Comparison of ENCODE assay signal across 8 cellular contexts in the genomic region with DNA sequence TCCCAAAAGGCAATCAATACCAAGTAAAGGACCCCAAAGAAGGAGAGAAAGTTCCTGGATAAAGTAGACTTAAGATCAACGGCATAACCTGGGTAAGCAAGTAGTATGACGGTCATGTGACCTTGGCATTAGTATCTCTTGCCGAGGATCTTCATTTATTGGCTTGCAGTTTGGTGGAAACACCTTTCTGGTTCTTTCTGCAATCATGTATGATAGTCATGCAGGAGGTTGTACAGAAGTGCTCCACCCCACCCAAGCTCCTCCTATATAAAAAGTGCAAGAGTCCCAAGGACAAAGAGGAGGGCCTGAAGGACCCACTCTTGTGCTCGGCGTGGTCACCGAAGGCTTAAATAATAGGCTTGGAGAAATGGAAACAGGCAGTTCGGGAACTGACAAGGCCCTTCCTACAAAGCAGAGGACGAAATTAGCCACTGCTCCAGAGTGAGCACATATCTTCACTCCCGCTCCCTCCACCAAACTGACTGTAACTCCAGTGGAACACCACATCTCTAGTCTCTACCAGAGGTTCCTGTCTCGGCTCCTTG. TPM values are rescaled to one million over a fixed set of nuclear protein-coding genes. Genes with fewer than 3 reads are reported as not detected.
A peak's percentile ranks its signal among the peaks of the same experiment; 100 is the strongest.
DNase-seq lines count a peak whose midpoint lies in the region; ATAC-seq and TF ChIP-seq lines count a peak whose summit lies in the region.

No MANE protein-coding gene starts in this region.

- H3K27me3 ChIP-seq in foreskin keratinocyte: no peaks in the 10 kb centered on the region
- no peaks in the 10 kb centered on the region for H3K27me3 ChIP-seq in parathyroid adenoma (ENCODE audit: control insufficient read depth, insufficient read depth, low read length)

- no peaks in the 10 kb centered on the region for H3K9me3 Mint-ChIP-seq in activated T-cell treated with anti-CD3 and anti-CD28 coated beads, Interleukin-2, amount 50 U/mL, for 24 hours

- DNase-seq in GM12865 (ENCODE audit: low read depth) (peak; percentile 63), foreskin keratinocyte (peak; percentile 30 to 47)
- no peak for DNase-seq in activated T-cell treated with anti-CD3 and anti-CD28 coated beads, Interleukin-2, amount 50 U/mL, for 24 hours

- H3K9ac ChIP-seq in parathyroid adenoma: peak overlapping the region; percentile 69

- H3K27me3 Mint-ChIP-seq in activated T-cell treated with anti-CD3 and anti-CD28 coated beads, Interleukin-2, amount 50 U/mL, for 24 hours: no peaks in the 10 kb centered on the region

- no peaks in the 10 kb centered on the region for H3K36me3 ChIP-seq in parathyroid adenoma (ENCODE audit: control insufficient read depth, insufficient read depth, low read length)

- peaks cover 50% of the 10 kb centered on the region for H3K79me2 ChIP-seq in parathyroid adenoma

- TF ChIP-seq CTCF in GM12865 (IDR thresholded peaks at IDR 0.05; ENCODE audit: insufficient read depth, low read depth, low read length, missing control alignments) (no peak), foreskin keratinocyte (conservative IDR thresholded peaks at IDR 0.05) (no peak), parathyroid adenoma (IDR thresholded peaks at IDR 0.05) (no peak)

- peaks cover 53% of the 10 kb centered on the region for H3K4me1 Mint-ChIP-seq in activated T-cell treated with anti-CD3 and anti-CD28 coated beads, Interleukin-2, amount 50 U/mL, for 24 hours (ENCODE audit: low read depth)

- no peak for TF ChIP-seq RAD21 in Ishikawa (IDR thresholded peaks at IDR 0.05; ENCODE audit: low read depth)

- TF ChIP-seq EP300 in Ishikawa (IDR thresholded peaks at IDR 0.05; ENCODE audit: borderline replicate concordance): no peak

- H3K27ac Mint-ChIP-seq in activated T-cell treated with anti-CD3 and anti-CD28 coated beads, Interleukin-2, amount 50 U/mL, for 24 hours: peak overlapping the region; percentile 97

- no peaks in the 10 kb centered on the region for H3K9me3 ChIP-seq in parathyroid adenoma (ENCODE audit: control insufficient read depth, low read length)

- H3K27ac ChIP-seq in foreskin keratinocyte (peak overlapping the region; percentile 80), parathyroid adenoma (peak overlapping the region; percentile 98)

- H3K36me3 Mint-ChIP-seq in activated T-cell treated with anti-CD3 and anti-CD28 coated beads, Interleukin-2, amount 50 U/mL, for 24 hours (ENCODE audit: low read depth): peaks cover 77% of the 10 kb centered on the region

- peak overlapping the region; percentile 98 for H3K4me3 Mint-ChIP-seq in activated T-cell treated with anti-CD3 and anti-CD28 coated beads, Interleukin-2, amount 50 U/mL, for 24 hours

- H2AFZ ChIP-seq in parathyroid adenoma: peak overlapping the region; percentile 96

- no peak for ATAC-seq in foreskin keratinocyte
- no peak for ATAC-seq in GM18868 (IDR thresholded peaks at IDR 0.05; ENCODE audit: unreplicated experiment)
- no peak for ATAC-seq in GM18867 (IDR thresholded peaks at IDR 0.05; ENCODE audit: unreplicated experiment)
- ATAC-seq in HG02763 (IDR thresholded peaks at IDR 0.05; ENCODE audit: unreplicated experiment): no peak

- H3K4me2 ChIP-seq in parathyroid adenoma (ENCODE audit: low read length): peak overlapping the region; percentile 49

- H3K4me3 ChIP-seq in GM12865 (ENCODE audit: low read depth, low read length) (peak overlapping the region; percentile 71), parathyroid adenoma (ENCODE audit: low read depth, low read length) (peak overlapping the region; percentile 83)

- H3K4me1 ChIP-seq in foreskin keratinocyte (no peaks in the 10 kb centered on the region), parathyroid adenoma (peaks cover 16% of the 10 kb centered on the region)

TF ChIP-seq in Ishikawa, 13 proteins besides CTCF, POLR2A, EP300 and RAD21:
- TF ChIP-seq NFIC (IDR thresholded peaks at IDR 0.05) (no peak), TCF12 (IDR thresholded peaks at IDR 0.05; ENCODE audit: low read depth) (no peak), ZBTB7A (IDR thresholded peaks at IDR 0.05; ENCODE audit: low read depth) (no peak)
- TF ChIP-seq, protein P1, sequence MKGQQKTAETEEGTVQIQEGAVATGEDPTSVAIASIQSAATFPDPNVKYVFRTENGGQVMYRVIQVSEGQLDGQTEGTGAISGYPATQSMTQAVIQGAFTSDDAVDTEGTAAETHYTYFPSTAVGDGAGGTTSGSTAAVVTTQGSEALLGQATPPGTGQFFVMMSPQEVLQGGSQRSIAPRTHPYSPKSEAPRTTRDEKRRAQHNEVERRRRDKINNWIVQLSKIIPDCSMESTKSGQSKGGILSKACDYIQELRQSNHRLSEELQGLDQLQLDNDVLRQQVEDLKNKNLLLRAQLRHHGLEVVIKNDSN (IDR thresholded peaks at IDR 0.05): peak; percentile 83
- TF ChIP-seq, protein P2, sequence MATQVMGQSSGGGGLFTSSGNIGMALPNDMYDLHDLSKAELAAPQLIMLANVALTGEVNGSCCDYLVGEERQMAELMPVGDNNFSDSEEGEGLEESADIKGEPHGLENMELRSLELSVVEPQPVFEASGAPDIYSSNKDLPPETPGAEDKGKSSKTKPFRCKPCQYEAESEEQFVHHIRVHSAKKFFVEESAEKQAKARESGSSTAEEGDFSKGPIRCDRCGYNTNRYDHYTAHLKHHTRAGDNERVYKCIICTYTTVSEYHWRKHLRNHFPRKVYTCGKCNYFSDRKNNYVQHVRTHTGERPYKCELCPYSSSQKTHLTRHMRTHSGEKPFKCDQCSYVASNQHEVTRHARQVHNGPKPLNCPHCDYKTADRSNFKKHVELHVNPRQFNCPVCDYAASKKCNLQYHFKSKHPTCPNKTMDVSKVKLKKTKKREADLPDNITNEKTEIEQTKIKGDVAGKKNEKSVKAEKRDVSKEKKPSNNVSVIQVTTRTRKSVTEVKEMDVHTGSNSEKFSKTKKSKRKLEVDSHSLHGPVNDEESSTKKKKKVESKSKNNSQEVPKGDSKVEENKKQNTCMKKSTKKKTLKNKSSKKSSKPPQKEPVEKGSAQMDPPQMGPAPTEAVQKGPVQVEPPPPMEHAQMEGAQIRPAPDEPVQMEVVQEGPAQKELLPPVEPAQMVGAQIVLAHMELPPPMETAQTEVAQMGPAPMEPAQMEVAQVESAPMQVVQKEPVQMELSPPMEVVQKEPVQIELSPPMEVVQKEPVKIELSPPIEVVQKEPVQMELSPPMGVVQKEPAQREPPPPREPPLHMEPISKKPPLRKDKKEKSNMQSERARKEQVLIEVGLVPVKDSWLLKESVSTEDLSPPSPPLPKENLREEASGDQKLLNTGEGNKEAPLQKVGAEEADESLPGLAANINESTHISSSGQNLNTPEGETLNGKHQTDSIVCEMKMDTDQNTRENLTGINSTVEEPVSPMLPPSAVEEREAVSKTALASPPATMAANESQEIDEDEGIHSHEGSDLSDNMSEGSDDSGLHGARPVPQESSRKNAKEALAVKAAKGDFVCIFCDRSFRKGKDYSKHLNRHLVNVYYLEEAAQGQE (IDR thresholded peaks at IDR 0.05; ENCODE audit: low read depth): no peak

RNA-seq across cellular contexts. Expression of a gene that starts 0.8 kb away (rescaled TPM):
- 150 TPM in 2 replicates for total RNA-seq in foreskin keratinocyte
- 85.2 and 101 TPM in 2 replicates for polyA plus RNA-seq in foreskin keratinocyte

RNA-seq across cellular contexts. Expression of a gene that starts 16.4 kb away (rescaled TPM):
- total RNA-seq in foreskin keratinocyte: 116 and 122 TPM in 2 replicates
- 120 and 124 TPM in 2 replicates for polyA plus RNA-seq in foreskin keratinocyte

RNA-seq across cellular contexts. Expression of a gene that starts 32.6 kb away (rescaled TPM):
- total RNA-seq in foreskin keratinocyte: 6.6 and 8.3 TPM in 2 replicates
- 6.1 and 7.6 TPM in 2 replicates for polyA plus RNA-seq in foreskin keratinocyte

RNA-seq across cellular contexts. Expression of a gene that starts 34.4 kb away (rescaled TPM):
- total RNA-seq in foreskin keratinocyte: 15.9 and 16.3 TPM in 2 replicates
- polyA plus RNA-seq in foreskin keratinocyte: 8.7 and 11.6 TPM in 2 replicates

RNA-seq across cellular contexts. Expression of a gene that starts 39.3 kb away (rescaled TPM):
- total RNA-seq in foreskin keratinocyte: 5.0 and 7.3 TPM in 2 replicates
- 8.2 and 8.5 TPM in 2 replicates for polyA plus RNA-seq in foreskin keratinocyte
